In genomic region chr12:117857632-117858274, GRCh38 we compare ENCODE assay signal across 8 cellular contexts.
A peak's percentile ranks its signal among the peaks of the same experiment; 100 is the strongest.
DNase-seq lines count a peak whose midpoint lies in the region; ATAC-seq lines count a peak whose summit lies in the region.

No MANE protein-coding gene starts in this region.

- no peaks in the 10 kb centered on the region for H3K27me3 ChIP-seq in SJCRH30

- no peak overlapping the region for H3K27ac ChIP-seq in SJCRH30

- H3K4me3 ChIP-seq in SJCRH30: no peak overlapping the region

- H3K27ac Mint-ChIP-seq in activated naive CD4-positive, alpha-beta T cell treated with anti-CD3 and anti-CD28 coated beads, Interleukin-2, amount 50 U/mL, for 72 hours: no peak overlapping the region

- H3K36me3 Mint-ChIP-seq in activated naive CD4-positive, alpha-beta T cell treated with anti-CD3 and anti-CD28 coated beads, Interleukin-2, amount 50 U/mL, for 72 hours: no peaks in the 10 kb centered on the region

- no peaks in the 10 kb centered on the region for H3K4me1 ChIP-seq in SJCRH30

- no peaks in the 10 kb centered on the region for H3K9me3 ChIP-seq in SJCRH30 (replicated peaks)

- H3K36me3 ChIP-seq in SJCRH30: no peaks in the 10 kb centered on the region

- H3K9me3 Mint-ChIP-seq in activated naive CD4-positive, alpha-beta T cell treated with anti-CD3 and anti-CD28 coated beads, Interleukin-2, amount 50 U/mL, for 72 hours: no peaks in the 10 kb centered on the region

- DNase-seq in D341Med (ENCODE audit: low spot score) (peak; percentile 75), SJCRH30 (peak; percentile 31 to 56), iPS-NIHi7 (ENCODE audit: extremely low spot score) (peak; percentile 84), NK-92 (lab: John Stamatoyannopoulos, UW; ENCODE audit: unreplicated experiment) (no peak)
- peak in 1 of 2 donors; percentile 64 for DNase-seq in activated naive CD4-positive, alpha-beta T cell treated with anti-CD3 and anti-CD28 coated beads, Interleukin-2, amount 50 U/mL, for 72 hours (ENCODE audit: low spot score in 2 of 2)
- DNase-seq in stimulated activated CD4-positive, alpha-beta T cell treated with anti-CD3 and anti-CD28 coated beads, TNF-alpha, amount 100 ng/mL, for 4 hours (ENCODE audit: low read depth in 3 of 3): peak; percentile 9 to 46 (median 19)

- ATAC-seq in HG02938 (IDR thresholded peaks at IDR 0.05; ENCODE audit: unreplicated experiment): peak; percentile 50
- peak; percentile 55 to 66 for ATAC-seq in activated naive CD4-positive, alpha-beta T cell treated with anti-CD3 and anti-CD28 coated beads, Interleukin-2, amount 50 U/mL, for 72 hours
- ATAC-seq in HG02610 (IDR thresholded peaks at IDR 0.05; ENCODE audit: unreplicated experiment): no peak
